ENCODE assay signal across 15 cellular contexts in genomic region chr10:74927701-74928100, GRCh38.
DNase-seq lines count a peak whose midpoint lies in the region; ATAC-seq, FAIRE-seq and TF ChIP-seq lines count a peak whose summit lies in the region.
"Had no signal": no experiment of that assay in that cellular context is flagged by ENCODE, and none has a peak within 500 bp of the region (broad histone marks: within the 10 kb centered on the region; RNA-seq: fewer than 3 reads in every experiment).

No MANE protein-coding gene starts in this region.

- no peaks in the 10 kb centered on the region for H3K9me3 Mint-ChIP-seq in Calu3 (ENCODE audit: low read depth, unreplicated experiment)
- H3K9me3 Mint-ChIP-seq: immature natural killer cell, neural crest cell had no signal

- TF ChIP-seq EP300 in esophagus muscularis mucosa (IDR thresholded peaks at IDR 0.05), result no peak

- no peaks in the 10 kb centered on the region for H3K27me3 Mint-ChIP-seq in Calu3 (ENCODE audit: unreplicated experiment)

- no TSS peak for BruUV-seq in Calu3 (replicated peaks; lab: Mats Ljungman, UMichigan)

- H3K27me3 ChIP-seq in esophagus muscularis mucosa, result no peaks in the 10 kb centered on the region
- H3K27me3 ChIP-seq in rectal smooth muscle tissue (ENCODE audit: control insufficient read depth, insufficient read depth, low read length), result no peaks in the 10 kb centered on the region
- H3K27me3 ChIP-seq: brain microvascular endothelial cell had no signal

- TF ChIP-seq POLR2A in esophagus muscularis mucosa (IDR thresholded peaks at IDR 0.05; ENCODE audit: low read depth), result no peak

- peak overlapping the region; percentile 83 for H3K27ac Mint-ChIP-seq in Calu3 (ENCODE audit: unreplicated experiment)

- H3K36me3 Mint-ChIP-seq in Calu3 (ENCODE audit: insufficient read depth, unreplicated experiment), result no peaks in the 10 kb centered on the region
- H3K36me3 Mint-ChIP-seq: immature natural killer cell had no signal

- no peak for DNase-seq in Calu3
- DNase-seq in RCC 7860 (ENCODE audit: low spot score), result peak; percentile 34
- DNase-seq in esophagus muscularis mucosa (ENCODE audit: extremely low spot score), result no peak
- no peak for DNase-seq in NCI-H2196 (lab: John Stamatoyannopoulos, UW; ENCODE audit: unreplicated experiment)
- no peak for DNase-seq in NCI-H1930 (lab: John Stamatoyannopoulos, UW)
- no peak for DNase-seq in mucosa of descending colon
- DNase-seq in NCI-H524 (lab: John Stamatoyannopoulos, UW), result no peak
- DNase-seq: activated CD4-positive, alpha-beta T cell treated with anti-CD3 and anti-CD28 coated beads for 4 hours; brain microvascular endothelial cell; immature natural killer cell; KBM-7; NCI-H2081; stimulated activated CD4-positive, alpha-beta T cell treated with anti-CD3 and anti-CD28 coated beads, Interleukin-12 subunit alpha, Interleukin-12 subunit beta, amount 100 ng/mL, for 4 hours had no signal

- CTCF ChIA-PET in Calu3 (lab: Charles Lee), result no interaction called here

- H3K4me3 ChIP-seq in esophagus muscularis mucosa (no peak overlapping the region), rectal smooth muscle tissue (ENCODE audit: low read length) (no peak overlapping the region), mucosa of descending colon (no peak overlapping the region)

- H3K9ac ChIP-seq in rectal smooth muscle tissue (ENCODE audit: low read length), result no peak overlapping the region

- H3K9me3 ChIP-seq in esophagus muscularis mucosa (no peaks in the 10 kb centered on the region), mucosa of descending colon (no peaks in the 10 kb centered on the region)

- peak; percentile 42 for FAIRE-seq in RCC 7860 (lab: Jason Lieb, UNC)

- peak overlapping the region; percentile 79 to 87 (median 86) for H3K27ac ChIP-seq in esophagus muscularis mucosa (replicated peaks in 1 of 4)
- peak overlapping the region; percentile 61 for H3K27ac ChIP-seq in rectal smooth muscle tissue (ENCODE audit: low read depth, low read length)
- H3K27ac ChIP-seq: brain microvascular endothelial cell had no signal

- peak overlapping the region; percentile 33 for H3K4me3 Mint-ChIP-seq in Calu3 (ENCODE audit: low read depth, unreplicated experiment)
- H3K4me3 Mint-ChIP-seq: immature natural killer cell had no signal

- intact Hi-C loops in Calu3 (cut with micrococcal nuclease; ENCODE audit: unreplicated experiment) (no loop called here), esophagus muscularis mucosa (cut with DNase I) (no loop called here), mucosa of descending colon (cut with DNase I, micrococcal nuclease) (no loop called here)

- 53% methylated on average over 2 of the region's 2 CpGs for WGBS in esophagus muscularis mucosa

- ATAC-seq in mucosa of descending colon, result no peak

- H3K36me3 ChIP-seq in esophagus muscularis mucosa (no peaks in the 10 kb centered on the region), rectal smooth muscle tissue (ENCODE audit: control insufficient read depth, insufficient read depth, low read length) (no peaks in the 10 kb centered on the region), mucosa of descending colon (ENCODE audit: low read depth) (no peaks in the 10 kb centered on the region)
- H3K36me3 ChIP-seq: brain microvascular endothelial cell had no signal

- peaks cover 50% of the 10 kb centered on the region for H3K4me1 Mint-ChIP-seq in Calu3 (ENCODE audit: low read depth, unreplicated experiment)

- H3K4me1 ChIP-seq in esophagus muscularis mucosa, result peaks cover 59 to 98% (median 96%) of the 10 kb centered on the region in 4 donors
- peaks cover 28% of the 10 kb centered on the region for H3K4me1 ChIP-seq in rectal smooth muscle tissue (ENCODE audit: control insufficient read depth, insufficient read depth, low read length)
- peaks cover 16% of the 10 kb centered on the region for H3K4me1 ChIP-seq in mucosa of descending colon (ENCODE audit: low read depth)

- TF ChIP-seq CTCF in Calu3 (IDR thresholded peaks at IDR 0.05; ENCODE audit: unreplicated experiment) (no peak), esophagus muscularis mucosa (IDR thresholded peaks at IDR 0.05) (no peak), mucosa of descending colon (IDR thresholded peaks at IDR 0.05) (no peak)
